In the genomic region with DNA sequence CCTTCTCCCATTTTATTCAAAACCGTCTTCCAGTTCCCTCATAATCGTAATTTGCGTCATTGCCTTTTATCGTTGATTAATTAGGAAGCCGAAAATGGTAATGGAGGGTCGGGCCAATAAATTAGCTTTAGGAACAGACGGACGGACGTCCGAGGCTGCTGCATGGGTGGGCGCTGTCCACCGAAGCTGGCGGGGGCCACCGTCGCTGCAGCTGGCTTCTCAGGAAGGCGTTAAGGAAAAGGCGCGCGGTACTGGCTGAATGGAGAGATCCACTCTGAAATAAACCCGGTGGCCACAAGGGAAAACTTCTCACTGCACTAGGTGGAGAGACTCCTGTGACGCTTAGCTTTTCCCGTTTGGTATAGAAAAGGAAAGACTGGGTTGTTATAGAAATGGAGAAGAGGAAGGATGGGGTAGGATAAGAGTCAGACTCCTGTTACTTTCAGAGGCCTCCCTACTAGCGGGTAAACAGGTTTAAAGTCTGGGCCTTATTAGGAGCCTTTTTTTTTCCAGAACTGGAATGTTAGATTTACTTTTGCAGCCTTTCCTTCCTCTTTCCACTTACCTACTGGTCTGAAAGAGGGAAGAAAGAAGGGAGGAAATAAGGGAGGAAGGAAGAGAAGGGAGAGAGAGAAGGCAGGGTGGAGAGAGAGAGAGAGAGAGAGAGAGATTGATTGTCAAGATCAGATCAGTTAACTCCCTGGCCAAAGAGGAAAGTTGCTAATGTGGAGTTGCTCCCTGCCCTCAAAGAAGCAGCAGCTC, we compare ENCODE assay signal across 11 cellular contexts. TPM values are rescaled to one million over a fixed set of nuclear protein-coding genes. Genes with fewer than 3 reads are reported as not detected.
DNase-seq lines count a peak whose midpoint lies in the region; ATAC-seq and TF ChIP-seq lines count a peak whose summit lies in the region.
"Had no signal": no experiment of that assay in that cellular context is flagged by ENCODE, and none has a peak within 500 bp of the region (broad histone marks: within the 10 kb centered on the region; RNA-seq: fewer than 3 reads in every experiment).

No MANE protein-coding gene starts in this region.

- H3K4me3 ChIP-seq in AG04449 (ENCODE audit: low read depth, low read length) (peak overlapping the region; percentile 90), HUES64 (ENCODE audit: low read length) (0 out of 2 replicates have a peak overlapping the region, but pooled peaks have one; percentile 71), choroid plexus epithelial cell (ENCODE audit: low read depth, low read length) (peak overlapping the region; percentile 78)

- no peaks in the 10 kb centered on the region for H3K9me3 Mint-ChIP-seq in naive thymus-derived CD8-positive, alpha-beta T cell
- H3K9me3 Mint-ChIP-seq in Calu3 (ENCODE audit: low read depth, unreplicated experiment), result no peaks in the 10 kb centered on the region

- ATAC-seq in naive thymus-derived CD8-positive, alpha-beta T cell, result no peak
- ATAC-seq in GM18873 (IDR thresholded peaks at IDR 0.05; ENCODE audit: low FRiP score, unreplicated experiment), result no peak

- H3K9me3 ChIP-seq in HUES64 (ENCODE audit: insufficient read depth, low read depth, low read length), result no peaks in the 10 kb centered on the region

- H3K36me3 Mint-ChIP-seq in naive thymus-derived CD8-positive, alpha-beta T cell, result peaks cover 0 to 2% (median 0%) of the 10 kb centered on the region in 3 donors
- peaks cover 21% of the 10 kb centered on the region for H3K36me3 Mint-ChIP-seq in Calu3 (ENCODE audit: insufficient read depth, unreplicated experiment)

- DNase-seq in AG04449 (ENCODE audit: low read depth, low spot score) (no peak), choroid plexus epithelial cell (ENCODE audit: low read depth) (no peak), H4 (ENCODE audit: low spot score) (no peak), Calu3 (no peak), NCI-H2227 (lab: John Stamatoyannopoulos, UW; ENCODE audit: unreplicated experiment) (no peak)
- DNase-seq in naive thymus-derived CD8-positive, alpha-beta T cell, result no peak
- DNase-seq: DMS53; effector CD8-positive, alpha-beta T cell had no signal

- 4% methylated on average over 22 of the region's 23 CpGs for WGBS in HUES64

- peak overlapping the region in 8 of 10 donors; percentile 29 to 98 (median 96) for H3K27ac Mint-ChIP-seq in naive thymus-derived CD8-positive, alpha-beta T cell
- no peak overlapping the region for H3K27ac Mint-ChIP-seq in Calu3 (ENCODE audit: unreplicated experiment)

- peaks cover 18% of the 10 kb centered on the region for H3K4me1 ChIP-seq in HUES64 (ENCODE audit: insufficient read depth, low read length)

- peaks cover 0 to 10% (median 5%) of the 10 kb centered on the region in 5 donors for H3K27me3 Mint-ChIP-seq in naive thymus-derived CD8-positive, alpha-beta T cell
- H3K27me3 Mint-ChIP-seq in Calu3 (ENCODE audit: unreplicated experiment), result peaks cover 13% of the 10 kb centered on the region

- H3K9ac ChIP-seq in HUES64 (ENCODE audit: low read depth, low read length), result no peak overlapping the region

- H3K36me3 ChIP-seq in HUES64 (ENCODE audit: insufficient read depth, low read length), result no peaks in the 10 kb centered on the region

- TF ChIP-seq CTCF in AG04449 (IDR thresholded peaks at IDR 0.05; ENCODE audit: insufficient read depth, low read length, missing control alignments) (no peak), choroid plexus epithelial cell (conservative IDR thresholded peaks at IDR 0.05; ENCODE audit: low read depth, low read length) (no peak), Calu3 (IDR thresholded peaks at IDR 0.05; ENCODE audit: unreplicated experiment) (no peak)

- peak overlapping the region; percentile 94 to 100 (median 98) for H3K4me3 Mint-ChIP-seq in naive thymus-derived CD8-positive, alpha-beta T cell
- H3K4me3 Mint-ChIP-seq in Calu3 (ENCODE audit: low read depth, unreplicated experiment), result no peak overlapping the region

- POLR2A ChIA-PET in AG04449 (lab: Yijun Ruan, JAX), result no interaction called here
- POLR2A ChIA-PET in naive thymus-derived CD8-positive, alpha-beta T cell (lab: Charles Lee), result interaction anchor here (0.9 to 5.0 kb wide), 6 partner anchors 14 to 113 kb away, joined by 3 to 58 read pairs (median 26); a partner anchor contains a TSS

- H3K4me1 Mint-ChIP-seq in naive thymus-derived CD8-positive, alpha-beta T cell, result peaks cover 28 to 52% (median 48%) of the 10 kb centered on the region in 4 donors
- H3K4me1 Mint-ChIP-seq in Calu3 (ENCODE audit: low read depth, unreplicated experiment), result peaks cover 17% of the 10 kb centered on the region

- no peak overlapping the region for H3K27ac ChIP-seq in HUES64 (ENCODE audit: low read depth, low read length)
- H3K27ac ChIP-seq: VCaP had no signal

- H3K27me3 ChIP-seq in HUES64 (ENCODE audit: insufficient read depth, low read length), result peaks cover 99% of the 10 kb centered on the region

- CTCF ChIA-PET in AG04449 (lab: Yijun Ruan, JAX) (interaction anchor here (0.9 to 11.0 kb wide), 21 partner anchors 11 to 1233 kb away, joined by 3 to 100 read pairs (median 6); a partner anchor contains a TSS), Calu3 (lab: Charles Lee) (no interaction called here)

- BruUV-seq in Calu3 (replicated peaks; lab: Mats Ljungman, UMichigan), result no TSS peak

- intact Hi-C loops in Calu3 (cut with micrococcal nuclease; ENCODE audit: unreplicated experiment), result no loop called here

RNA-seq across cellular contexts. Expression of a gene that starts 11.3 kb away (rescaled TPM):
- polyA plus RNA-seq in HUES64 (2013, experiment 1 of 2), result 0.35 TPM
- polyA plus RNA-seq in HUES64 (2013, experiment 2 of 2), result 0.06 TPM
- 10 to 100 TPM; 11.1 to 11.5 TPM for total RNA-seq in naive thymus-derived CD8-positive, alpha-beta T cell
- polyA plus RNA-seq in naive thymus-derived CD8-positive, alpha-beta T cell, result 1 to 10 TPM in 1 of 3 donors, under 1 TPM in 2; 0.55 to 1.8 (median 0.76) TPM
- total RNA-seq in H4 (2014; rRNA removed; shearing (Covaris generic)), result 0.12 TPM in 2 replicates
- total RNA-seq in Calu3 (2022), result 1.8 and 2.4 TPM in 2 replicates
